In genomic region chr4:8552581-8553205, GRCh38 we compare ENCODE assay signal across 2 cellular contexts.
TF ChIP-seq lines count a peak whose summit lies in the region.

No MANE protein-coding gene starts in this region.

TF ChIP-seq in K562, 482 proteins besides CTCF, POLR2A, EP300 and RAD21:
- TF ChIP-seq, protein P1, sequence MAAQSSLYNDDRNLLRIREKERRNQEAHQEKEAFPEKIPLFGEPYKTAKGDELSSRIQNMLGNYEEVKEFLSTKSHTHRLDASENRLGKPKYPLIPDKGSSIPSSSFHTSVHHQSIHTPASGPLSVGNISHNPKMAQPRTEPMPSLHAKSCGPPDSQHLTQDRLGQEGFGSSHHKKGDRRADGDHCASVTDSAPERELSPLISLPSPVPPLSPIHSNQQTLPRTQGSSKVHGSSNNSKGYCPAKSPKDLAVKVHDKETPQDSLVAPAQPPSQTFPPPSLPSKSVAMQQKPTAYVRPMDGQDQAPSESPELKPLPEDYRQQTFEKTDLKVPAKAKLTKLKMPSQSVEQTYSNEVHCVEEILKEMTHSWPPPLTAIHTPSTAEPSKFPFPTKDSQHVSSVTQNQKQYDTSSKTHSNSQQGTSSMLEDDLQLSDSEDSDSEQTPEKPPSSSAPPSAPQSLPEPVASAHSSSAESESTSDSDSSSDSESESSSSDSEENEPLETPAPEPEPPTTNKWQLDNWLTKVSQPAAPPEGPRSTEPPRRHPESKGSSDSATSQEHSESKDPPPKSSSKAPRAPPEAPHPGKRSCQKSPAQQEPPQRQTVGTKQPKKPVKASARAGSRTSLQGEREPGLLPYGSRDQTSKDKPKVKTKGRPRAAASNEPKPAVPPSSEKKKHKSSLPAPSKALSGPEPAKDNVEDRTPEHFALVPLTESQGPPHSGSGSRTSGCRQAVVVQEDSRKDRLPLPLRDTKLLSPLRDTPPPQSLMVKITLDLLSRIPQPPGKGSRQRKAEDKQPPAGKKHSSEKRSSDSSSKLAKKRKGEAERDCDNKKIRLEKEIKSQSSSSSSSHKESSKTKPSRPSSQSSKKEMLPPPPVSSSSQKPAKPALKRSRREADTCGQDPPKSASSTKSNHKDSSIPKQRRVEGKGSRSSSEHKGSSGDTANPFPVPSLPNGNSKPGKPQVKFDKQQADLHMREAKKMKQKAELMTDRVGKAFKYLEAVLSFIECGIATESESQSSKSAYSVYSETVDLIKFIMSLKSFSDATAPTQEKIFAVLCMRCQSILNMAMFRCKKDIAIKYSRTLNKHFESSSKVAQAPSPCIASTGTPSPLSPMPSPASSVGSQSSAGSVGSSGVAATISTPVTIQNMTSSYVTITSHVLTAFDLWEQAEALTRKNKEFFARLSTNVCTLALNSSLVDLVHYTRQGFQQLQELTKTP (IDR thresholded peaks at IDR 0.05; ENCODE audit: low read depth in 1 of 2, partially characterized antibody in 2 of 2), result no peak
- 0 out of 2 replicates have a peak, but pooled peaks have one; percentile 53 for TF ChIP-seq ZNF24 (IDR thresholded peaks at IDR 0.05)
TF ChIP-seq in K562: peak in this region for 1.

TF ChIP-seq in WTC11, 78 proteins besides CTCF, POLR2A, EP300 and RAD21:
- TF ChIP-seq, protein P2, sequence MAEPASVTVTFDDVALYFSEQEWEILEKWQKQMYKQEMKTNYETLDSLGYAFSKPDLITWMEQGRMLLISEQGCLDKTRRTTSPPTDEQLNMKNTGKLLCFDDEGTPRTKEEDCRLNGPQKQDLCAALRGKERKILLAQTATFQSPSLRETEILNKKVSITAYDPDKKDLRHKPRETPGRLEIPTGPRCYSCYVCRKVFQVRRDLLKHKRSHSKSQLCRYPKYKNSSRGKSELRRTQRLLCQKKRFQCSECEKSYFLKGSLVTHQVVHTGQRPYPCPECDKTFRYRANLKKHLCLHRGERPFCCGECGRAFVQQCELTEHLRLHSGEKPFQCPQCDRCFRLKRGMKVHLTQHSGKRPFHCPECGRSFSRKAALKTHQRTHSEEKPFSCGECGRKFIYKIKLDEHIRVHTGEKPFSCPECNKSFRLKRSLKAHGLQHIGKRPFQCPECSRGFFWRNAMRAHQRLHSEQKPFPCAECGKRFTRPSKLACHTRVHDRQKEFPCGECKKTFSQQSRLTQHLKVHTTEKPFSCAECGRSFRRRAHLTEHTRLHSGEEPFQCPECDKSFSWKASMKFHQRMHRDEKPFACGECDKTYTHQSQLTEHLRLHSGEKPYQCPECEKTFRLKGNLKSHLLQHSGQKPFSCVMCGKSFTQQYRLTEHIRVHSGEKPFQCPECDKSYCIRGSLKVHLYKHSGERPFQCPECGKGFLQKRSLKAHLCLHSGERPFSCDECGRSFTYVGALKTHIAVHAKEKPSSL (CRISPR knock-in tag; conservative IDR thresholded peaks at IDR 0.05), result no peak
- no peak for TF ChIP-seq TEAD4 (CRISPR knock-in tag; IDR thresholded peaks at IDR 0.05)
- no peak for TF ChIP-seq GABPB1 (CRISPR knock-in tag; IDR thresholded peaks at IDR 0.05)
- TF ChIP-seq E2F5 (CRISPR knock-in tag; IDR thresholded peaks at IDR 0.05), result no peak
- no peak for TF ChIP-seq ZNF512 (CRISPR knock-in tag; IDR thresholded peaks at IDR 0.05; ENCODE audit: borderline replicate concordance)
- TF ChIP-seq ZNF219 (CRISPR knock-in tag; IDR thresholded peaks at IDR 0.05; ENCODE audit: borderline replicate concordance), result no peak
